2 cellular contexts compared by ENCODE assay signal in the genomic region with DNA sequence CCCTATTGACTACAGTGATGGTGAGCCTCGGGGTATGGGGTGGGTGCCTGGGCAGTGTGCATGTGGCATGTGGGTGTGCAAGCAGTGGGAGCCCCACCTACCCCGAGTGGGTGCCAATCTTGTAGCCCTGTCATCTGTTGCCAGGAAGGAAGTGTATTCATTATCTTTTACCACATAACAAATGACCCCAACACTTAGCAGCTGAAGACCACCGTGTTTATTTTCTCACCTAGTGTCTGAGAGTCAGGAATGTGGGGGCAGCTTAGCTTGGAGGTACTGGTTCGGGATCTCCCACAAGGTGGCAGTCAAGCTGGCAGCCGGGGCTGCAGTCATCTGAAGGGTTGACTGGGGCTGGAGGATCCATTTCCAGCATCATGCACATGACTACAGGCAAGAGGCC.
TF ChIP-seq lines count a peak whose summit lies in the region.

No MANE protein-coding gene starts in this region.

TF ChIP-seq in K562, 482 proteins besides CTCF, POLR2A, EP300 and RAD21:
- no peak for TF ChIP-seq CHD2 (IDR thresholded peaks at IDR 0.05; ENCODE audit: low read depth, low read length)
- TF ChIP-seq ZNF197 (CRISPR knock-in tag; IDR thresholded peaks at IDR 0.05; ENCODE audit: low read depth) = no peak
- peak; percentile 66; the same call in 1 of the 2 replicates for TF ChIP-seq RFX5 (IDR thresholded peaks at IDR 0.05; ENCODE audit: low read depth, low read length)
TF ChIP-seq in K562: peak in this region for 1.

TF ChIP-seq in HepG2, 621 proteins besides CTCF, POLR2A, EP300 and RAD21:
- TF ChIP-seq ZNF839 (CRISPR knock-in tag; IDR thresholded peaks at IDR 0.05; ENCODE audit: borderline replicate concordance) (no peak), RFX5 (IDR thresholded peaks at IDR 0.05; ENCODE audit: low read depth, low read length) (peak; percentile 77; the same call in 1 of the 2 replicates), ZNF747 (CRISPR knock-in tag; IDR thresholded peaks at IDR 0.05; ENCODE audit: borderline replicate concordance) (no peak), STAG1 (CRISPR knock-in tag; IDR thresholded peaks at IDR 0.05) (peak; percentile 29; the same call in 1 of the 2 replicates)
- TF ChIP-seq, protein P1, sequence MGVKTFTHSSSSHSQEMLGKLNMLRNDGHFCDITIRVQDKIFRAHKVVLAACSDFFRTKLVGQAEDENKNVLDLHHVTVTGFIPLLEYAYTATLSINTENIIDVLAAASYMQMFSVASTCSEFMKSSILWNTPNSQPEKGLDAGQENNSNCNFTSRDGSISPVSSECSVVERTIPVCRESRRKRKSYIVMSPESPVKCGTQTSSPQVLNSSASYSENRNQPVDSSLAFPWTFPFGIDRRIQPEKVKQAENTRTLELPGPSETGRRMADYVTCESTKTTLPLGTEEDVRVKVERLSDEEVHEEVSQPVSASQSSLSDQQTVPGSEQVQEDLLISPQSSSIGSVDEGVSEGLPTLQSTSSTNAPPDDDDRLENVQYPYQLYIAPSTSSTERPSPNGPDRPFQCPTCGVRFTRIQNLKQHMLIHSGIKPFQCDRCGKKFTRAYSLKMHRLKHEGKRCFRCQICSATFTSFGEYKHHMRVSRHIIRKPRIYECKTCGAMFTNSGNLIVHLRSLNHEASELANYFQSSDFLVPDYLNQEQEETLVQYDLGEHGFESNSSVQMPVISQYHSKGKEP (CRISPR knock-in tag; IDR thresholded peaks at IDR 0.05) = no peak
- TF ChIP-seq, protein P2, sequence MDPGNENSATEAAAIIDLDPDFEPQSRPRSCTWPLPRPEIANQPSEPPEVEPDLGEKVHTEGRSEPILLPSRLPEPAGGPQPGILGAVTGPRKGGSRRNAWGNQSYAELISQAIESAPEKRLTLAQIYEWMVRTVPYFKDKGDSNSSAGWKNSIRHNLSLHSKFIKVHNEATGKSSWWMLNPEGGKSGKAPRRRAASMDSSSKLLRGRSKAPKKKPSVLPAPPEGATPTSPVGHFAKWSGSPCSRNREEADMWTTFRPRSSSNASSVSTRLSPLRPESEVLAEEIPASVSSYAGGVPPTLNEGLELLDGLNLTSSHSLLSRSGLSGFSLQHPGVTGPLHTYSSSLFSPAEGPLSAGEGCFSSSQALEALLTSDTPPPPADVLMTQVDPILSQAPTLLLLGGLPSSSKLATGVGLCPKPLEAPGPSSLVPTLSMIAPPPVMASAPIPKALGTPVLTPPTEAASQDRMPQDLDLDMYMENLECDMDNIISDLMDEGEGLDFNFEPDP (CRISPR knock-in tag; conservative IDR thresholded peaks at IDR 0.05) = 0 out of 2 replicates have a peak, but pooled peaks have one; percentile 39
